In genomic region chr10:101121661-101122045, GRCh38 we compare ENCODE assay signal across 1 cellular context.
TF ChIP-seq lines count a peak whose summit lies in the region.

No MANE protein-coding gene starts in this region.

TF ChIP-seq in H1, 55 proteins besides CTCF, POLR2A, EP300 and RAD21:
- peak; percentile 62; the same call in 1 of the 2 replicates for TF ChIP-seq SUZ12 (IDR thresholded peaks at IDR 0.05; ENCODE audit: low read length)
- TF ChIP-seq HDAC2 (IDR thresholded peaks at IDR 0.05; ENCODE audit: borderline replicate concordance in 1 of 2, low read depth in 2 of 2, low read length in 2 of 2), result no peak
- peak; percentile 59 for TF ChIP-seq EZH2 (IDR thresholded peaks at IDR 0.05; ENCODE audit: low read depth, low read length, severe bottlenecking)
- no peak for TF ChIP-seq GABPA (IDR thresholded peaks at IDR 0.05; ENCODE audit: borderline replicate concordance, insufficient read depth, low read length)
- TF ChIP-seq RNF2 (IDR thresholded peaks at IDR 0.05; ENCODE audit: borderline replicate concordance, low read depth, low read length, missing control alignments, poor library complexity, severe bottlenecking), result peak; percentile 8
TF ChIP-seq in H1: peak in this region for 3.
